26 cellular contexts compared by ENCODE assay signal in genomic region chr5:41281215-41281810, GRCh38.
DNase-seq lines count a peak whose midpoint lies in the region; ATAC-seq, FAIRE-seq and TF ChIP-seq lines count a peak whose summit lies in the region.
"Had no signal": no experiment of that assay in that cellular context is flagged by ENCODE, and none has a peak within 500 bp of the region (broad histone marks: within the 10 kb centered on the region; RNA-seq: fewer than 3 reads in every experiment).

No MANE protein-coding gene starts in this region.

- TF ChIP-seq RAD21 in H1 (IDR thresholded peaks at IDR 0.05 in 1 of 2, conservative IDR thresholded peaks at IDR 0.05 in 1 of 2; ENCODE audit: low read depth in 2 of 2, low read length in 2 of 2) = no peak

- CTCF ChIA-PET in H1 (lab: Charles Lee; ENCODE audit: partially characterized antibody) = no interaction called here

- H3K4ac ChIP-seq in H1 (replicated peaks; ENCODE audit: insufficient read length, low read depth, low read length) = no peak overlapping the region

- TF ChIP-seq CTCF in H1 (IDR thresholded peaks at IDR 0.05; ENCODE audit: control extremely low read depth in 1 of 3, insufficient read depth in 1 of 3, low read depth in 1 of 3, low read length in 3 of 3) (no peak), smooth muscle cell (IDR thresholded peaks at IDR 0.05; ENCODE audit: borderline replicate concordance, insufficient read depth, poor library complexity, severe bottlenecking) (no peak), psoas muscle (IDR thresholded peaks at IDR 0.05) (no peak)

- H2BK120ac ChIP-seq in H1 (replicated peaks; ENCODE audit: low read depth, low read length) = no peak overlapping the region

- no peak overlapping the region for H2BK5ac ChIP-seq in H1 (ENCODE audit: low read depth, low read length)

- no peak overlapping the region for H4K5ac ChIP-seq in H1 (ENCODE audit: insufficient read length, low read depth, low read length)

- peaks cover 0 to 4% (median under 1%) of the 10 kb centered on the region in 4 experiments; a peak in 4 of 7 replicates for H3K4me1 ChIP-seq in H1 (replicated peaks in 1 of 4; ENCODE audit: control insufficient read depth in 3 of 4, insufficient read depth in 4 of 4, low read length in 3 of 4)
- H3K4me1 ChIP-seq in smooth muscle cell (ENCODE audit: low read depth) = no peaks in the 10 kb centered on the region
- no peaks in the 10 kb centered on the region for H3K4me1 ChIP-seq in psoas muscle
- H3K4me1 ChIP-seq: breast epithelium, Caco-2, sigmoid colon, SJSA1 had no signal

- H3K4me3 ChIP-seq in H1 (ENCODE audit: extremely low read depth in 1 of 4, insufficient read depth in 2 of 4, low read depth in 3 of 4, low read length in 4 of 4) (no peak overlapping the region), smooth muscle cell (no peak overlapping the region), psoas muscle (no peak overlapping the region)
- H3K4me3 ChIP-seq: breast epithelium, sigmoid colon, SJSA1 had no signal

- H3K23me2 ChIP-seq in H1 (ENCODE audit: low read depth, low read length) = no peaks in the 10 kb centered on the region; the same call in 1 of the 2 replicates

- intact Hi-C loops in psoas muscle (cut with DNase I) = no loop called here

- no peak overlapping the region for H2BK15ac ChIP-seq in H1 (ENCODE audit: low read length)

- H3K9me3 ChIP-seq in H1 (ENCODE audit: insufficient read depth in 2 of 2, low read depth in 1 of 2, low read length in 1 of 2) (no peaks in the 10 kb centered on the region), smooth muscle cell (replicated peaks; ENCODE audit: low read depth) (no peaks in the 10 kb centered on the region), psoas muscle (no peaks in the 10 kb centered on the region)
- H3K9me3 ChIP-seq: breast epithelium, Caco-2, sigmoid colon, SJSA1 had no signal

- POLR2A ChIA-PET in H1 (lab: Charles Lee; ENCODE audit: partially characterized antibody) = no interaction called here

- no peaks in the 10 kb centered on the region for H3F3A ChIP-seq in smooth muscle cell (ENCODE audit: low read depth)

- no peak for ATAC-seq in HG03442 (IDR thresholded peaks at IDR 0.05; ENCODE audit: unreplicated experiment)
- ATAC-seq in psoas muscle = no peak
- ATAC-seq: activated CD4-positive, CD25-positive, alpha-beta regulatory T cell treated with anti-CD3 and anti-CD28 coated beads, Interleukin-2, amount 50 U/mL, for 24 hours; activated naive CD4-positive, alpha-beta T cell treated with anti-CD3 and anti-CD28 coated beads, Interleukin-2, amount 50 U/mL, for 72 hours had no signal

- H3K79me1 ChIP-seq in H1 (ENCODE audit: low read depth, low read length) = no peaks in the 10 kb centered on the region

- H3K79me2 ChIP-seq in H1 (ENCODE audit: control insufficient read depth in 1 of 2, insufficient read depth in 2 of 2, low read length in 2 of 2) = no peaks in the 10 kb centered on the region
- H3K79me2 ChIP-seq in smooth muscle cell (ENCODE audit: low read depth) = no peaks in the 10 kb centered on the region

- H3K23ac ChIP-seq in H1 (ENCODE audit: insufficient read length) = no peak overlapping the region

- FAIRE-seq in HTR-8/SVneo (lab: Jason Lieb, UNC) (peak; percentile 26), H1 (lab: Jason Lieb, UNC) (no peak)
- FAIRE-seq: TTC549, urothelium cell line had no signal

- no peak overlapping the region for H3K14ac ChIP-seq in H1 (ENCODE audit: insufficient read length)

- H3K9ac ChIP-seq in H1 (replicated peaks in 1 of 4; ENCODE audit: extremely low read depth in 1 of 4, low read depth in 3 of 4, low read length in 3 of 4) (no peak overlapping the region), smooth muscle cell (ENCODE audit: low read depth) (no peak overlapping the region)

- H3K36me3 ChIP-seq in H1 (ENCODE audit: control insufficient read depth in 2 of 4, insufficient read depth in 4 of 4, low read length in 3 of 4) (no peaks in the 10 kb centered on the region), smooth muscle cell (ENCODE audit: low read depth) (no peaks in the 10 kb centered on the region), psoas muscle (ENCODE audit: insufficient read depth in 1 of 2, low read depth in 1 of 2) (no peaks in the 10 kb centered on the region)
- H3K36me3 ChIP-seq: breast epithelium, sigmoid colon, SJSA1 had no signal

- no peak overlapping the region for H2BK20ac ChIP-seq in H1 (ENCODE audit: low read length)

- H2AK5ac ChIP-seq in H1 (ENCODE audit: low read depth, low read length) = no peak overlapping the region

- no peak overlapping the region for H3K18ac ChIP-seq in H1 (ENCODE audit: extremely low read depth, low read length)

- WGBS in H1 (ENCODE audit: extremely low coverage in 1 of 2, insufficient coverage in 1 of 2, insufficient read length in 1 of 2, insufficient replicate concordance in 2 of 2, low coverage in 1 of 2, low lambda C conversion rate in 2 of 2, missing lambda C conversion rate in 1 of 2), 2 experiments = 94% methylated on average over 12 of the region's 12 CpGs; no CpG with 5 or more reads in 1 of the 2 experiments
- WGBS in smooth muscle cell (ENCODE audit: low lambda C conversion rate) = 69% methylated on average over 12 of the region's 12 CpGs
- WGBS in psoas muscle, 3 donors = 37 to 44% (median 42%) methylated on average over 12 of the region's 12 CpGs

- H3K4me2 ChIP-seq in H1 (ENCODE audit: insufficient read depth in 1 of 2, low read depth in 2 of 2, low read length in 2 of 2) (no peak overlapping the region), smooth muscle cell (no peak overlapping the region)

- no peak overlapping the region for H3K56ac ChIP-seq in H1 (replicated peaks; ENCODE audit: insufficient read length, low read depth, low read length)

- H4K20me1 ChIP-seq in H1 (replicated peaks in 1 of 2; ENCODE audit: control insufficient read depth in 1 of 2, insufficient read depth in 2 of 2, low read length in 2 of 2) = no peaks in the 10 kb centered on the region
- H4K20me1 ChIP-seq in smooth muscle cell (ENCODE audit: low read depth) = no peaks in the 10 kb centered on the region

- H2AFZ ChIP-seq in H1 (ENCODE audit: low read length) (peak overlapping the region; percentile 60; the same call in 1 of the 2 replicates), smooth muscle cell (ENCODE audit: low read depth) (peak overlapping the region; percentile 29)

- H4K91ac ChIP-seq in H1 (replicated peaks; ENCODE audit: insufficient read length, low read length) = no peak overlapping the region

- H3K27ac ChIP-seq in H1 (ENCODE audit: low read depth, low read length) = no peak overlapping the region
- no peak overlapping the region for H3K27ac ChIP-seq in smooth muscle cell (ENCODE audit: low read depth)
- H3K27ac ChIP-seq in psoas muscle = no peak overlapping the region
- H3K27ac ChIP-seq: breast epithelium, C4-2B, sigmoid colon, SJSA1 had no signal

- TF ChIP-seq EP300 in H1 (IDR thresholded peaks at IDR 0.05; ENCODE audit: borderline replicate concordance in 1 of 2, low read depth in 2 of 2, low read length in 2 of 2) = no peak

- no peak overlapping the region for H2BK12ac ChIP-seq in H1 (ENCODE audit: low read depth, low read length)

- no peak overlapping the region for H4K8ac ChIP-seq in H1 (ENCODE audit: extremely low read depth, insufficient read depth, low read length)

- TF ChIP-seq POLR2A in GM19193 (IDR thresholded peaks at IDR 0.05; ENCODE audit: extremely low read depth, insufficient read depth, insufficient read length) (peak; percentile 32), H1 (IDR thresholded peaks at IDR 0.05; ENCODE audit: control extremely low read depth in 1 of 2, low read depth in 2 of 2, low read length in 2 of 2) (no peak)

- H3K27me3 ChIP-seq in H1 (replicated peaks in 1 of 4; ENCODE audit: control insufficient read depth in 3 of 4, extremely low read depth in 1 of 4, insufficient read depth in 3 of 4, low read length in 3 of 4) (no peaks in the 10 kb centered on the region), smooth muscle cell (ENCODE audit: low read depth) (no peaks in the 10 kb centered on the region), psoas muscle (ENCODE audit: insufficient read depth in 3 of 3, low read length in 2 of 3) (peaks cover 0 to 2% (median 0%) of the 10 kb centered on the region in 3 donors)
- H3K27me3 ChIP-seq: breast epithelium, sigmoid colon, SJSA1 had no signal

- DNase-seq in HTR-8/SVneo (ENCODE audit: insufficient read length, low spot score) (no peak), H1 (ENCODE audit: low read depth in 1 of 2, low spot score in 2 of 2) (no peak), smooth muscle cell (lab: John Stamatoyannopoulos, UW; ENCODE audit: unreplicated experiment) (no peak), psoas muscle (no peak), NCI-H1417 treated with DMSO at 0.1 percent for 48 hours (lab: John Stamatoyannopoulos, UW) (no peak)
- DNase-seq: activated CD4-positive, alpha-beta memory T cell treated with anti-CD3 and anti-CD28 coated beads for 36 hours; activated CD8-positive, alpha-beta memory T cell treated with anti-CD3 and anti-CD28 coated beads, Interleukin-2, amount 50 U/mL, for 48 hours; Caco-2; DMS79 treated with DMSO at 0.1 percent for 48 hours; effector CD4-positive, alpha-beta T cell; GF-D8; NCI-H2029 treated with DMSO at 0.1 percent for 48 hours; NCI-H2227 treated with DMSO at 0.1 percent for 48 hours; NCI-H526 treated with DMSO at 0.1 percent for 48 hours; sigmoid colon; stimulated activated CD4-positive, alpha-beta T cell treated with anti-CD3 and anti-CD28 coated beads, Interleukin-15, amount 100 ng/mL, for 24 hours; stimulated activated naive CD4-positive, alpha-beta T cell treated with Interleukin-2 at 50 U/mL for 16 hours had no signal

TF ChIP-seq in H1, 55 proteins besides CTCF, POLR2A, EP300 and RAD21:
- TF ChIP-seq GABPA (IDR thresholded peaks at IDR 0.05; ENCODE audit: borderline replicate concordance, insufficient read depth, low read length) (no peak), SIX5 (IDR thresholded peaks at IDR 0.05; ENCODE audit: low read depth, low read length) (no peak), CBX8 (IDR thresholded peaks at IDR 0.05; ENCODE audit: borderline replicate concordance, low read depth, low read length) (no peak), MAFK (IDR thresholded peaks at IDR 0.05; ENCODE audit: low read depth, low read length) (no peak), BRCA1 (IDR thresholded peaks at IDR 0.05; ENCODE audit: low read depth, low read length) (no peak), CBX5 (IDR thresholded peaks at IDR 0.05; ENCODE audit: low read depth, low read length) (no peak), NANOG (IDR thresholded peaks at IDR 0.05; ENCODE audit: insufficient read depth, low read depth, low read length, poor library complexity, severe bottlenecking) (no peak), BCL11A (IDR thresholded peaks at IDR 0.05; ENCODE audit: low read depth in 2 of 2, low read length in 2 of 2) (no peak), CREB1 (IDR thresholded peaks at IDR 0.05) (no peak), NRF1 (IDR thresholded peaks at IDR 0.05; ENCODE audit: low read depth, low read length) (no peak)
